8 cellular contexts compared by ENCODE assay signal in genomic region chr9:136400038-136400834, GRCh38. TPM values are rescaled to one million over a fixed set of nuclear protein-coding genes. Genes with fewer than 3 reads are reported as not detected.
A peak's percentile ranks its signal among the peaks of the same experiment; 100 is the strongest.
DNase-seq lines count a peak whose midpoint lies in the region; ATAC-seq and TF ChIP-seq lines count a peak whose summit lies in the region.

TSS of gene SNAPC4 (minus strand) at chr9:136400170. CDS start at chr9:136398428, 1,742 bp downstream.

- TF ChIP-seq CTCF in left lung (IDR thresholded peaks at IDR 0.05), result peak; percentile 91 to 97

- intact Hi-C loops in dendritic cell treated with granulocyte-macrophage colony-stimulating factor and Interleukin-4, amounts not matched to agents 40 ng/mL and 50 ng/mL, for 4 days (cut with micrococcal nuclease), result loop anchor here (2.0 to 10.0 kb wide), 3 partner anchors 35 to 85 kb away; partner anchors contain the start of gene SEC16A
- intact Hi-C loops in left lung (cut with DNase I), result no loop called here

- peaks cover 34% of the 10 kb centered on the region for H3K4me1 Mint-ChIP-seq in dendritic cell treated with granulocyte-macrophage colony-stimulating factor and Interleukin-4, amounts not matched to agents 40 ng/mL and 50 ng/mL, for 4 days (ENCODE audit: low read depth)

- H3K4me3 ChIP-seq in left lung, result peak within 1 kb of the TSS; percentile 98

- H3K27ac ChIP-seq in left lung, result peak within 1 kb of the TSS in 1 of 2 donors; percentile 57

- peaks cover 79% of the 10 kb centered on the region for H3K36me3 Mint-ChIP-seq in dendritic cell treated with granulocyte-macrophage colony-stimulating factor and Interleukin-4, amounts not matched to agents 40 ng/mL and 50 ng/mL, for 4 days (ENCODE audit: low read depth)

- ATAC-seq in HG03342 (IDR thresholded peaks at IDR 0.05; ENCODE audit: unreplicated experiment) (peak; percentile 70), left lung (peak; percentile 98)

- H3K4me3 Mint-ChIP-seq in dendritic cell treated with granulocyte-macrophage colony-stimulating factor and Interleukin-4, amounts not matched to agents 40 ng/mL and 50 ng/mL, for 4 days, result peak within 1 kb of the TSS; percentile 86

- DNase-seq in AG08396 (ENCODE audit: low spot score) (peak; percentile 98), NCI-H510A (lab: John Stamatoyannopoulos, UW) (peak; percentile 77), left lung (peak; percentile 86 to 98)
- peak; percentile 90 for DNase-seq in activated CD4-positive, alpha-beta T cell treated with anti-CD3 and anti-CD28 coated beads for 48 hours
- peak; percentile 90 to 91 for DNase-seq in stimulated activated CD4-positive, alpha-beta T cell treated with anti-CD3 and anti-CD28 coated beads, Interleukin-2, amount 100 ng/mL, for 24 hours

- in situ Hi-C loops in GM18951 (cut with MboI; ENCODE audit: low sequenced_read_pairs, unreplicated experiment), result no loop called here

- peaks cover 16 to 26% of the 10 kb centered on the region in 2 donors for H3K4me1 ChIP-seq in left lung

- peak; percentile 91 for TF ChIP-seq POLR2A in GM18951 (IDR thresholded peaks at IDR 0.05; ENCODE audit: extremely low read depth, insufficient read depth, insufficient read length)

- no peaks in the 10 kb centered on the region for H3K9me3 Mint-ChIP-seq in dendritic cell treated with granulocyte-macrophage colony-stimulating factor and Interleukin-4, amounts not matched to agents 40 ng/mL and 50 ng/mL, for 4 days

- H3K36me3 ChIP-seq in left lung, result peaks cover 0 to 59% of the 10 kb centered on the region in 2 donors

- H3K27me3 ChIP-seq in left lung, result no peaks in the 10 kb centered on the region

- H3K27me3 Mint-ChIP-seq in dendritic cell treated with granulocyte-macrophage colony-stimulating factor and Interleukin-4, amounts not matched to agents 40 ng/mL and 50 ng/mL, for 4 days, result no peaks in the 10 kb centered on the region

- peak within 1 kb of the TSS; percentile 62 for H3K27ac Mint-ChIP-seq in dendritic cell treated with granulocyte-macrophage colony-stimulating factor and Interleukin-4, amounts not matched to agents 40 ng/mL and 50 ng/mL, for 4 days

- H3K9me3 ChIP-seq in left lung, result no peaks in the 10 kb centered on the region

RNA-seq across cellular contexts. Expression of gene SNAPC4, which starts in this region (rescaled TPM):
- 1 to 10 TPM; 5.8 to 7.6 TPM for total RNA-seq in left lung
